13 cellular contexts compared by ENCODE assay signal in genomic region chr3:101854608-101855304, GRCh38. TPM values are rescaled to one million over a fixed set of nuclear protein-coding genes. Genes with fewer than 3 reads are reported as not detected.
A peak's percentile ranks its signal among the peaks of the same experiment; 100 is the strongest.
DNase-seq lines count a peak whose midpoint lies in the region; ATAC-seq and TF ChIP-seq lines count a peak whose summit lies in the region.
"Had no signal": no experiment of that assay in that cellular context is flagged by ENCODE, and none has a peak within 500 bp of the region (broad histone marks: within the 10 kb centered on the region; RNA-seq: fewer than 3 reads in every experiment).

No MANE protein-coding gene starts in this region.

- no peak for TF ChIP-seq CTCF in 22Rv1 (IDR thresholded peaks at IDR 0.05)
- TF ChIP-seq CTCF in Calu3 (IDR thresholded peaks at IDR 0.05; ENCODE audit: unreplicated experiment), result no peak
- no peak for TF ChIP-seq CTCF in body of pancreas (IDR thresholded peaks at IDR 0.05)

- no peaks in the 10 kb centered on the region for H3K27me3 Mint-ChIP-seq in Calu3 (ENCODE audit: unreplicated experiment)

- H3K9me3 ChIP-seq in body of pancreas, result no peaks in the 10 kb centered on the region
- H3K9me3 ChIP-seq in muscle layer of duodenum (ENCODE audit: control insufficient read depth in 1 of 2, low read length in 2 of 2), result no peaks in the 10 kb centered on the region

- H3K9me3 Mint-ChIP-seq in Calu3 (ENCODE audit: low read depth, unreplicated experiment), result no peaks in the 10 kb centered on the region
- H3K9me3 Mint-ChIP-seq: endodermal cell had no signal

- WGBS in body of pancreas, 2 donors, result 37 to 44% methylated on average over 2 of the region's 2 CpGs

- BruUV-seq in Calu3 (replicated peaks; lab: Mats Ljungman, UMichigan), result no TSS peak

- H3K36me3 Mint-ChIP-seq in Calu3 (ENCODE audit: insufficient read depth, unreplicated experiment), result peaks cover 100% of the 10 kb centered on the region

- H3K27me3 ChIP-seq in body of pancreas (no peaks in the 10 kb centered on the region), muscle layer of duodenum (ENCODE audit: low read depth, low read length) (no peaks in the 10 kb centered on the region)

- peak in 1 of 3 donors; percentile 10 for TF ChIP-seq POLR2A in body of pancreas (IDR thresholded peaks at IDR 0.05)

- ATAC-seq in body of pancreas (peak; percentile 43), GM19395 (IDR thresholded peaks at IDR 0.05; ENCODE audit: unreplicated experiment) (no peak), GM19351 (IDR thresholded peaks at IDR 0.05; ENCODE audit: unreplicated experiment) (no peak)

- peaks cover 51% of the 10 kb centered on the region for H3K4me1 Mint-ChIP-seq in Calu3 (ENCODE audit: low read depth, unreplicated experiment)

- peak overlapping the region; percentile 97 for H3K27ac ChIP-seq in 22Rv1
- peak overlapping the region; percentile 18 to 99 (median 53) for H3K27ac ChIP-seq in body of pancreas
- peak overlapping the region; percentile 100 for H3K27ac ChIP-seq in muscle layer of duodenum (ENCODE audit: low read length)
- H3K27ac ChIP-seq: C4-2B had no signal

- peak overlapping the region; percentile 75 for H3K4me3 Mint-ChIP-seq in Calu3 (ENCODE audit: low read depth, unreplicated experiment)
- H3K4me3 Mint-ChIP-seq: endodermal cell had no signal

- peaks cover 27 to 51% of the 10 kb centered on the region in 2 donors for H3K36me3 ChIP-seq in body of pancreas (replicated peaks in 1 of 2; ENCODE audit: insufficient read depth in 1 of 2, low read depth in 2 of 2)
- H3K36me3 ChIP-seq in muscle layer of duodenum (ENCODE audit: control insufficient read depth in 1 of 2, insufficient read depth in 2 of 2, low read length in 2 of 2), result peaks cover 78 to 87% of the 10 kb centered on the region in 2 donors

- no peak overlapping the region for H3K4me3 ChIP-seq in body of pancreas
- peak overlapping the region; percentile 19 to 53 for H3K4me3 ChIP-seq in muscle layer of duodenum (ENCODE audit: low read depth in 1 of 2, low read length in 2 of 2)

- no peak for DNase-seq in Calu3
- no peak for DNase-seq in body of pancreas
- no peak for DNase-seq in SKM-1 treated with dmso at 0.1 percent for 144 hours (lab: John Stamatoyannopoulos, UW; ENCODE audit: unreplicated experiment)
- DNase-seq in DMS114 treated with DMSO at 0.1 percent for 48 hours (lab: John Stamatoyannopoulos, UW; ENCODE audit: unreplicated experiment), result no peak
- DNase-seq: endodermal cell, MV-4-11, NCI-H446, SHP77 had no signal

- CTCF ChIA-PET in Calu3 (lab: Charles Lee), result no interaction called here

- intact Hi-C loops in Calu3 (cut with micrococcal nuclease; ENCODE audit: unreplicated experiment), result no loop called here
- intact Hi-C loops in body of pancreas (cut with DNase I), result no loop called here

- peak overlapping the region; percentile 92 for H3K27ac Mint-ChIP-seq in Calu3 (ENCODE audit: unreplicated experiment)
- H3K27ac Mint-ChIP-seq: endodermal cell had no signal

- peaks cover 68% of the 10 kb centered on the region for H3K4me1 ChIP-seq in body of pancreas
- H3K4me1 ChIP-seq in muscle layer of duodenum (ENCODE audit: control insufficient read depth in 1 of 2, insufficient read depth in 2 of 2, low read length in 2 of 2), result peaks cover 0 to 5% of the 10 kb centered on the region in 2 donors

RNA-seq across cellular contexts. Expression of gene NFKBIZ, which starts 5.4 kb away (rescaled TPM):
- total RNA-seq in Calu3 (2022) (217 and 227 TPM in 2 replicates), body of pancreas (10 to 100 TPM; 30.1 to 92.3 TPM)

Comparison
In these comparisons a context has a peak if more than half of its experiments do, and no peak if none do; other contexts are left out.
1. H3K4me3 ChIP-seq: peak in muscle layer of duodenum (2 of 2); none in body of pancreas (0 of 2).
2. Peak in every context shown above with its lines, with median percentiles within 50 percentile points of each other: H3K27ac ChIP-seq.